8 cellular contexts compared by ENCODE assay signal in genomic region chr1:156123356-156124196, GRCh38. TPM values are rescaled to one million over a fixed set of nuclear protein-coding genes. Genes with fewer than 3 reads are reported as not detected.
DNase-seq lines count a peak whose midpoint lies in the region; ATAC-seq and TF ChIP-seq lines count a peak whose summit lies in the region.

No MANE protein-coding gene starts in this region.

- ATAC-seq in GM23338 (peak; percentile 63), activated B cell treated with CpG ODN at 0.5 μM for 24 hours (ENCODE audit: low read depth) (peak; percentile 10), GM21786 (IDR thresholded peaks at IDR 0.05; ENCODE audit: unreplicated experiment) (no peak)

- no peaks in the 10 kb centered on the region for H3K36me3 ChIP-seq in GM23338 (ENCODE audit: insufficient read depth)

- TF ChIP-seq CTCF in GM23338 (conservative IDR thresholded peaks at IDR 0.05; ENCODE audit: low read depth in 2 of 2) = peak; percentile 54 to 57
- no peak for TF ChIP-seq CTCF in activated B cell treated with CpG ODN at 0.5 μM for 24 hours (IDR thresholded peaks at IDR 0.05)
- TF ChIP-seq CTCF in chondrocyte (IDR thresholded peaks at IDR 0.05) = peak; percentile 75

- H2AFZ ChIP-seq in GM23338 = no peak overlapping the region

- POLR2A ChIA-PET in activated B cell treated with CpG ODN at 0.5 μM for 24 hours (lab: Charles Lee) = interaction anchor here (1.1 to 4.2 kb wide), 3 partner anchors 14 to 27 kb away, joined by 3 to 27 read pairs (median 5); no protein-coding TSS in a partner anchor

- peak overlapping the region; percentile 94 for H3K27ac Mint-ChIP-seq in GM23338
- H3K27ac Mint-ChIP-seq in activated B cell treated with CpG ODN at 0.5 μM for 24 hours = no peak overlapping the region
- H3K27ac Mint-ChIP-seq in chondrocyte (ENCODE audit: unreplicated experiment) = peak overlapping the region; percentile 98

- no peaks in the 10 kb centered on the region for H4K20me1 ChIP-seq in GM23338 (replicated peaks; ENCODE audit: insufficient read depth)

- intact Hi-C loops in activated B cell treated with CpG ODN at 0.5 μM for 24 hours (cut with micrococcal nuclease) = no loop called here

- no peaks in the 10 kb centered on the region; the same call in 2 of the 3 replicates for H3K9me3 Mint-ChIP-seq in GM23338
- no peaks in the 10 kb centered on the region for H3K9me3 Mint-ChIP-seq in activated B cell treated with CpG ODN at 0.5 μM for 24 hours
- no peaks in the 10 kb centered on the region for H3K9me3 Mint-ChIP-seq in chondrocyte (ENCODE audit: low read depth)

- 0 out of 2 replicates have a peak, but pooled peaks cover 3% of the 10 kb centered on the region for H3F3A ChIP-seq in GM23338 (replicated peaks; ENCODE audit: low read depth)

- peaks cover 40% of the 10 kb centered on the region for H3K27me3 Mint-ChIP-seq in GM23338 (ENCODE audit: insufficient read depth, low read depth, poor library complexity)
- peaks cover 4% of the 10 kb centered on the region for H3K27me3 Mint-ChIP-seq in activated B cell treated with CpG ODN at 0.5 μM for 24 hours
- H3K27me3 Mint-ChIP-seq in chondrocyte (ENCODE audit: low read depth) = no peaks in the 10 kb centered on the region

- peak overlapping the region; percentile 93 for H3K27ac ChIP-seq in GM23338 (ENCODE audit: low read depth)

- peaks cover 59% of the 10 kb centered on the region for H3K4me1 Mint-ChIP-seq in GM23338
- peaks cover 46% of the 10 kb centered on the region for H3K4me1 Mint-ChIP-seq in activated B cell treated with CpG ODN at 0.5 μM for 24 hours
- peaks cover 98% of the 10 kb centered on the region for H3K4me1 Mint-ChIP-seq in chondrocyte (ENCODE audit: low read depth)

- H3K79me2 ChIP-seq in GM23338 (replicated peaks; ENCODE audit: insufficient read depth) = peaks cover 16% of the 10 kb centered on the region

- CTCF ChIA-PET in activated B cell treated with CpG ODN at 0.5 μM for 24 hours (lab: Charles Lee) = interaction anchor here (1.1 to 2.9 kb wide), 2 partner anchors 24 to 27 kb away, joined by 4 to 29 read pairs; no protein-coding TSS in a partner anchor

- peak; percentile 100 for DNase-seq in A172 (ENCODE audit: low spot score)
- DNase-seq in GM23338 (ENCODE audit: low spot score) = peak; percentile 87
- peak; percentile 100 for DNase-seq in NCI-H345 (lab: John Stamatoyannopoulos, UW)
- DNase-seq in activated B cell treated with CpG ODN at 0.5 μM for 24 hours = peak; percentile 41
- DNase-seq in chondrocyte (ENCODE audit: low spot score) = no peak
- DNase-seq in kidney tubule cell (ENCODE audit: low spot score) = peak; percentile 98
- peak; percentile 48 to 57 for DNase-seq in stimulated activated CD4-positive, alpha-beta T cell treated with anti-CD3 and anti-CD28 coated beads, Interleukin-1b, Interleukin-23, amount 100 ng/mL, for 4 hours (ENCODE audit: low read depth in 2 of 2)

- peak overlapping the region; percentile 38; the same call in 1 of the 2 replicates for H3K4me3 ChIP-seq in GM23338

- peak overlapping the region; percentile 69 for H3K4me2 ChIP-seq in GM23338

- H3K27me3 ChIP-seq in GM23338 (ENCODE audit: insufficient read depth) = no peaks in the 10 kb centered on the region

- H3K36me3 Mint-ChIP-seq in GM23338 (ENCODE audit: low read depth) (no peaks in the 10 kb centered on the region; the same call in 2 of the 3 replicates), activated B cell treated with CpG ODN at 0.5 μM for 24 hours (ENCODE audit: low read depth) (no peaks in the 10 kb centered on the region), chondrocyte (ENCODE audit: low read depth) (peaks cover 2% of the 10 kb centered on the region)

- peak overlapping the region; percentile 33 for H3K4me3 Mint-ChIP-seq in GM23338
- H3K4me3 Mint-ChIP-seq in activated B cell treated with CpG ODN at 0.5 μM for 24 hours = no peak overlapping the region
- H3K4me3 Mint-ChIP-seq in chondrocyte (ENCODE audit: unreplicated experiment) = peak overlapping the region; percentile 69

- peaks cover 46% of the 10 kb centered on the region for H3K4me1 ChIP-seq in GM23338 (ENCODE audit: insufficient read depth)

- no peaks in the 10 kb centered on the region for H3K9me2 ChIP-seq in GM23338 (ENCODE audit: insufficient read depth)

TF ChIP-seq in GM23338, 12 proteins besides CTCF, POLR2A, EP300 and RAD21:
- TF ChIP-seq POLR2AphosphoS5 (IDR thresholded peaks at IDR 0.05; ENCODE audit: low read depth) = 0 out of 2 replicates have a peak, but pooled peaks have one; percentile 10
- TF ChIP-seq, protein P1, sequence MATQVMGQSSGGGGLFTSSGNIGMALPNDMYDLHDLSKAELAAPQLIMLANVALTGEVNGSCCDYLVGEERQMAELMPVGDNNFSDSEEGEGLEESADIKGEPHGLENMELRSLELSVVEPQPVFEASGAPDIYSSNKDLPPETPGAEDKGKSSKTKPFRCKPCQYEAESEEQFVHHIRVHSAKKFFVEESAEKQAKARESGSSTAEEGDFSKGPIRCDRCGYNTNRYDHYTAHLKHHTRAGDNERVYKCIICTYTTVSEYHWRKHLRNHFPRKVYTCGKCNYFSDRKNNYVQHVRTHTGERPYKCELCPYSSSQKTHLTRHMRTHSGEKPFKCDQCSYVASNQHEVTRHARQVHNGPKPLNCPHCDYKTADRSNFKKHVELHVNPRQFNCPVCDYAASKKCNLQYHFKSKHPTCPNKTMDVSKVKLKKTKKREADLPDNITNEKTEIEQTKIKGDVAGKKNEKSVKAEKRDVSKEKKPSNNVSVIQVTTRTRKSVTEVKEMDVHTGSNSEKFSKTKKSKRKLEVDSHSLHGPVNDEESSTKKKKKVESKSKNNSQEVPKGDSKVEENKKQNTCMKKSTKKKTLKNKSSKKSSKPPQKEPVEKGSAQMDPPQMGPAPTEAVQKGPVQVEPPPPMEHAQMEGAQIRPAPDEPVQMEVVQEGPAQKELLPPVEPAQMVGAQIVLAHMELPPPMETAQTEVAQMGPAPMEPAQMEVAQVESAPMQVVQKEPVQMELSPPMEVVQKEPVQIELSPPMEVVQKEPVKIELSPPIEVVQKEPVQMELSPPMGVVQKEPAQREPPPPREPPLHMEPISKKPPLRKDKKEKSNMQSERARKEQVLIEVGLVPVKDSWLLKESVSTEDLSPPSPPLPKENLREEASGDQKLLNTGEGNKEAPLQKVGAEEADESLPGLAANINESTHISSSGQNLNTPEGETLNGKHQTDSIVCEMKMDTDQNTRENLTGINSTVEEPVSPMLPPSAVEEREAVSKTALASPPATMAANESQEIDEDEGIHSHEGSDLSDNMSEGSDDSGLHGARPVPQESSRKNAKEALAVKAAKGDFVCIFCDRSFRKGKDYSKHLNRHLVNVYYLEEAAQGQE (IDR thresholded peaks at IDR 0.05; ENCODE audit: unreplicated experiment) = no peak
TF ChIP-seq in GM23338: peak in this region for 1.

RNA-seq across cellular contexts. Expression of gene LMNA, which starts 9.1 kb away (rescaled TPM):
- 1,695 and 2,065 TPM in 2 replicates for total RNA-seq in A172 (2014; rRNA removed; shearing (Covaris generic))
- 56.3 and 68.9 TPM in 2 replicates for total RNA-seq in GM23338 (2014; rRNA removed; shearing (Covaris generic))
- 35.5 and 38.9 TPM in 2 replicates for polyA plus RNA-seq in GM23338 (2016; fragmentation: Nextera tagmentation; extraction: Ambion mirVana)
- total RNA-seq in activated B cell treated with CpG ODN at 0.5 μM for 24 hours = 40.4 and 47.5 TPM in 2 replicates
- 641 to 675 TPM (median 641 TPM) in 3 replicates for total RNA-seq in chondrocyte

RNA-seq across cellular contexts. Expression of gene SEMA4A, which starts 29.8 kb away (rescaled TPM):
- 0.31 TPM in 1 of 2 replicates, not detected in the other for total RNA-seq in A172 (2014; rRNA removed; shearing (Covaris generic))
- total RNA-seq in GM23338 (2014; rRNA removed; shearing (Covaris generic)) = 17.0 and 20.2 TPM in 2 replicates
- polyA plus RNA-seq in GM23338 (2016; fragmentation: Nextera tagmentation; extraction: Ambion mirVana) = 5.5 and 5.6 TPM in 2 replicates
- total RNA-seq in activated B cell treated with CpG ODN at 0.5 μM for 24 hours (7.0 and 7.4 TPM in 2 replicates), chondrocyte (1.6 to 2.5 TPM (median 2.0 TPM) in 3 replicates)

RNA-seq across cellular contexts. Expression of gene MEX3A, which starts 41.3 kb away (rescaled TPM):
- total RNA-seq in A172 (2014; rRNA removed; shearing (Covaris generic)) = 11.2 and 12.5 TPM in 2 replicates
- total RNA-seq in GM23338 (2014; rRNA removed; shearing (Covaris generic)) = 31.5 and 38.1 TPM in 2 replicates
- 18.5 and 19.7 TPM in 2 replicates for polyA plus RNA-seq in GM23338 (2016; fragmentation: Nextera tagmentation; extraction: Ambion mirVana)
- total RNA-seq in activated B cell treated with CpG ODN at 0.5 μM for 24 hours = 0.39 and 0.47 TPM in 2 replicates
- 11.7 to 12.7 TPM (median 12.0 TPM) in 3 replicates for total RNA-seq in chondrocyte
